23 cellular contexts compared by ENCODE assay signal in the genomic region with DNA sequence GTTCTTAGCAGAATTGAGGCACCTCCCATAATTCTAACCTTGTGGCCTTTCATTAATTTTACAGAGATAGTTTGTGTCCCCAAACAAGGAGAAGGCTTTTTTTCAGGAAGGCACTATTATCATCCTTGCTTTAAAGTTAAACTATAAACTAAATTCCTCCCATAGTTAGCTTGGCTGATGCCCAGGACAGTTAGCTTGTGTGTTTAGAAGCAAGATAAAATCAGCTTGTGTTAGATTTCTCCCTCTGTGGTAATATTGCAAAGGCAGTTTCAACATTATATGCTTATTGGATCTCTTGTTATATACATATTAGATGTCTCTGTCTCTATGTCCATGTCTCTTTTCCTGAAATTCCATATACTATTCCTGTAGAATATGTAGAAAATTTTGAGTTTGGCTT.
"Had no signal": no experiment of that assay in that cellular context is flagged by ENCODE, and none has a peak within 500 bp of the region (broad histone marks: within the 10 kb centered on the region; RNA-seq: fewer than 3 reads in every experiment).

No MANE protein-coding gene starts in this region.

- H3K27me3 ChIP-seq: heart left ventricle, sigmoid colon had no signal

- FAIRE-seq: urothelium cell line had no signal

- H3K4me3 ChIP-seq: heart left ventricle, left ventricle myocardium inferior, sigmoid colon, thoracic aorta had no signal

- DNase-seq: activated CD4-positive, alpha-beta T cell treated with anti-CD3 and anti-CD28 coated beads for 36 hours; activated CD8-positive, alpha-beta memory T cell treated with anti-CD3 and anti-CD28 coated beads, Interleukin-2, amount 50 U/mL, for 4 hours; activated CD8-positive, alpha-beta T cell treated with anti-CD3 and anti-CD28 coated beads for 36 hours; activated naive CD4-positive, alpha-beta T cell; activated naive CD8-positive, alpha-beta T cell treated with anti-CD3 and anti-CD28 coated beads, Interleukin-2, amount 50 U/mL, for 24 hours; central memory CD4-positive, alpha-beta T cell; effector memory CD8-positive, alpha-beta T cell; foreskin melanocyte; heart left ventricle; kidney; left ventricle myocardium inferior; mesendoderm; nephron progenitor cell; sigmoid colon; stimulated activated CD4-positive, alpha-beta T cell treated with anti-CD3 and anti-CD28 coated beads, Interleukin-4, amount 100 ng/mL, for 4 hours; stimulated activated naive CD8-positive, alpha-beta T cell treated with anti-CD3 and anti-CD28 coated beads, Interleukin-15, amount 100 ng/mL, for 72 hours; T-cell; WERI-Rb-1 had no signal

- H3K9me3 ChIP-seq: thoracic aorta had no signal

- H3K4me3 Mint-ChIP-seq: activated CD4-positive, alpha-beta T cell treated with anti-CD3 and anti-CD28 coated beads for 36 hours; activated CD8-positive, alpha-beta T cell treated with anti-CD3 and anti-CD28 coated beads for 36 hours; activated naive CD8-positive, alpha-beta T cell treated with anti-CD3 and anti-CD28 coated beads, Interleukin-2, amount 50 U/mL, for 24 hours; activated T-helper 1 cell treated with anti-CD3 and anti-CD28 coated beads, Interleukin-12 subunit alpha, Interleukin-12 subunit beta, Interleukin-2, Interleukin-4 antibody, amounts not matched to agents 30 ng/mL and 10 ng/mL and 1 ng/mL, durations not matched to agents 14 hours and 24 hours and 36 hours; dendritic cell treated with granulocyte-macrophage colony-stimulating factor and Interleukin-4, amounts not matched to agents 40 ng/mL and 50 ng/mL, for 4 days; effector memory CD8-positive, alpha-beta T cell; nephron progenitor cell; stimulated activated naive CD8-positive, alpha-beta T cell treated with anti-CD3 and anti-CD28 coated beads, Interleukin-15, amount 100 ng/mL, for 72 hours; T-cell had no signal

- H3K4me1 Mint-ChIP-seq: activated CD4-positive, alpha-beta T cell treated with anti-CD3 and anti-CD28 coated beads for 36 hours; activated naive CD8-positive, alpha-beta T cell treated with anti-CD3 and anti-CD28 coated beads, Interleukin-2, amount 50 U/mL, for 24 hours; nephron progenitor cell; stimulated activated naive CD8-positive, alpha-beta T cell treated with anti-CD3 and anti-CD28 coated beads, Interleukin-15, amount 100 ng/mL, for 72 hours; T-cell had no signal

- ATAC-seq: activated CD4-positive, alpha-beta T cell treated with anti-CD3 and anti-CD28 coated beads for 36 hours; activated CD8-positive, alpha-beta T cell treated with anti-CD3 and anti-CD28 coated beads for 36 hours; activated naive CD8-positive, alpha-beta T cell treated with anti-CD3 and anti-CD28 coated beads, Interleukin-2, amount 50 U/mL, for 24 hours; effector memory CD8-positive, alpha-beta T cell; heart left ventricle; stimulated activated naive CD8-positive, alpha-beta T cell treated with anti-CD3 and anti-CD28 coated beads, Interleukin-15, amount 100 ng/mL, for 72 hours; T-cell had no signal

- H3K36me3 Mint-ChIP-seq: T-cell had no signal

- H3K4me1 ChIP-seq: heart left ventricle, left ventricle myocardium inferior had no signal

- H3K36me3 ChIP-seq: heart left ventricle, left ventricle myocardium inferior, sigmoid colon, thoracic aorta, WERI-Rb-1 had no signal

- H3K27ac ChIP-seq: epithelial cell of prostate, heart left ventricle, left ventricle myocardium inferior, sigmoid colon, thoracic aorta, WERI-Rb-1 had no signal

- H3K27ac Mint-ChIP-seq: activated CD4-positive, alpha-beta T cell treated with anti-CD3 and anti-CD28 coated beads for 36 hours; activated CD8-positive, alpha-beta T cell treated with anti-CD3 and anti-CD28 coated beads for 36 hours; activated naive CD8-positive, alpha-beta T cell treated with anti-CD3 and anti-CD28 coated beads, Interleukin-2, amount 50 U/mL, for 24 hours; activated T-helper 1 cell treated with anti-CD3 and anti-CD28 coated beads, Interleukin-12 subunit alpha, Interleukin-12 subunit beta, Interleukin-2, Interleukin-4 antibody, amounts not matched to agents 30 ng/mL and 10 ng/mL and 1 ng/mL, durations not matched to agents 14 hours and 24 hours and 36 hours; dendritic cell treated with granulocyte-macrophage colony-stimulating factor and Interleukin-4, amounts not matched to agents 40 ng/mL and 50 ng/mL, for 4 days; effector memory CD8-positive, alpha-beta T cell; nephron progenitor cell; stimulated activated naive CD8-positive, alpha-beta T cell treated with anti-CD3 and anti-CD28 coated beads, Interleukin-15, amount 100 ng/mL, for 72 hours; T-cell had no signal

- H3K27me3 Mint-ChIP-seq: dendritic cell treated with granulocyte-macrophage colony-stimulating factor and Interleukin-4, amounts not matched to agents 40 ng/mL and 50 ng/mL, for 4 days had no signal
